In the genomic region with DNA sequence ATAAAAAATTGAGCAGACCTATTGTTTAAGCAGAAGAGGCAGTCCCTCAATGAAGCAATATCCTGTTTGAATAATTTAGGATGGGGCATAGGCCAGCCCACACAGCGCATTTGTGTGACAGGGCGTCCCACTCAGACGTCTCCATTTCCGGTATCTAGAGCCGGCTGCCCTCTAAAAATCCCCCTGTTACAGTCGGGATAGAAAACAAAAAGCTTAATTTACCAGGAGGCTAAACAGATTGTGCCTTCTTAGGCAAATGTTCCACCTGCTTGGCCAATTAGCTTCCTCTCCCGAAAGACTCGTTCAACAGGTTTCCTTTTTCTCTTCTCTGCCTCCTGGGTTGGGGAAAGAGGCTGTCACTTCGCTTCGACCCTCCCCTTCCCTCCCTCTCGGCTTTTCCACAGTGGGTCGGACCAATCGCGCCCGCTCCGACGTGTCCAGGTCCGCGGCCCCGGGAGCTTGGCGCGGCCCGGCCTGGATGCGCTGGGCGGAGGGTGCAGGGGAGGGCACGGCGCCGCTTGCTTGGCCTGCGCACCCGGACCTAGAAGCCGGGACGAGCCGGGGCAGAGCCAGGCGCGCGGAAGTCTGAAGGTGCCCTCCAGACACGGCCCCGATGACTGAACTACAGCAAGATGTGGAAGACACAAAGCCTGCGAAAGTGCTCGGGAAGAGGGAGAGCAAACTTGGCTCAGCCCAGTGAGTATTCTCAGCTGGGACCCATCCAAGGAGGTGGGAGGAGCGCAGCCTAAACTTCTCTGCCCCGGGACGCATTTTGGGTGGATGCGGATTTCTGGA, we compare ENCODE assay signal across 8 cellular contexts. TPM values are rescaled to one million over a fixed set of nuclear protein-coding genes. Genes with fewer than 3 reads are reported as not detected.
DNase-seq lines count a peak whose midpoint lies in the region; ATAC-seq, FAIRE-seq and TF ChIP-seq lines count a peak whose summit lies in the region.

Gene GRAMD2B (plus strand): TSS at position 416 of the 795 bp plus-strand sequence. CDS start 198 bp downstream, at position 614.

- peak; percentile 66 for TF ChIP-seq POLR2A in GM18505 (IDR thresholded peaks at IDR 0.05; ENCODE audit: borderline replicate concordance, extremely low read depth, insufficient read depth, insufficient read length)

- POLR2A ChIA-PET in activated CD4-positive, alpha-beta T cell treated with anti-CD3 and anti-CD28 coated beads, Interleukin-2, amount 10 ng/mL, durations not matched to agents 7 days and 5 days (lab: Charles Lee) = interaction anchor here (1.6 to 1.8 kb wide), 2 partner anchors 23 to 28 kb away, joined by 4 to 5 read pairs; no protein-coding TSS in a partner anchor

- DNase-seq in NCI-H2107 treated with DMSO at 0.1 percent for 48 hours (lab: John Stamatoyannopoulos, UW; ENCODE audit: unreplicated experiment) = peak; percentile 40
- peak; percentile 72 for DNase-seq in activated CD4-positive, alpha-beta T cell treated with anti-CD3 and anti-CD28 coated beads, Interleukin-2, amount 10 ng/mL, durations not matched to agents 7 days and 5 days
- DNase-seq in dedifferentiated amniotic fluid mesenchymal stem cell (ENCODE audit: extremely low spot score) = peak; percentile 86
- DNase-seq in left colon = peak; percentile 83 to 88
- DNase-seq in stimulated activated CD4-positive, alpha-beta T cell treated with anti-CD3 and anti-CD28 coated beads, Interleukin-1b, Interleukin-23, amount 100 ng/mL, for 4 hours (ENCODE audit: low read depth in 2 of 2) = peak; percentile 45
- no peak for DNase-seq in D721Med (ENCODE audit: insufficient read length, low spot score)

- ATAC-seq in GM18505 (IDR thresholded peaks at IDR 0.05; ENCODE audit: unreplicated experiment) (peak; percentile 84), HG02885 (IDR thresholded peaks at IDR 0.05; ENCODE audit: poor library complexity, unreplicated experiment) (peak; percentile 84), left colon (peak; percentile 97)

- no peak for TF ChIP-seq CTCF in D721Med (IDR thresholded peaks at IDR 0.05; ENCODE audit: insufficient read depth, missing control alignments)

- intact Hi-C loops in left colon (cut with DNase I, micrococcal nuclease) = loop anchor here in 1 of 2 donors (5.0 kb wide), 1 partner anchor 51 kb away; no protein-coding TSS in a partner anchor

- FAIRE-seq in D721Med (lab: Jason Lieb, UNC) = no peak

- H3K27ac Mint-ChIP-seq in activated CD4-positive, alpha-beta T cell treated with anti-CD3 and anti-CD28 coated beads, Interleukin-2, amount 10 ng/mL, durations not matched to agents 7 days and 5 days = peak within 1 kb of the TSS; percentile 88

- H3K36me3 Mint-ChIP-seq in activated CD4-positive, alpha-beta T cell treated with anti-CD3 and anti-CD28 coated beads, Interleukin-2, amount 10 ng/mL, durations not matched to agents 7 days and 5 days (ENCODE audit: low read depth) = peaks cover 2% of the 10 kb centered on the region

- H3K4me1 Mint-ChIP-seq in activated CD4-positive, alpha-beta T cell treated with anti-CD3 and anti-CD28 coated beads, Interleukin-2, amount 10 ng/mL, durations not matched to agents 7 days and 5 days = peaks cover 20% of the 10 kb centered on the region

- H3K9me3 Mint-ChIP-seq in activated CD4-positive, alpha-beta T cell treated with anti-CD3 and anti-CD28 coated beads, Interleukin-2, amount 10 ng/mL, durations not matched to agents 7 days and 5 days = peaks cover 2% of the 10 kb centered on the region

- no peaks in the 10 kb centered on the region for H3K27me3 Mint-ChIP-seq in activated CD4-positive, alpha-beta T cell treated with anti-CD3 and anti-CD28 coated beads, Interleukin-2, amount 10 ng/mL, durations not matched to agents 7 days and 5 days

- peak within 1 kb of the TSS; percentile 82 for H3K4me3 Mint-ChIP-seq in activated CD4-positive, alpha-beta T cell treated with anti-CD3 and anti-CD28 coated beads, Interleukin-2, amount 10 ng/mL, durations not matched to agents 7 days and 5 days

- CTCF ChIA-PET in activated CD4-positive, alpha-beta T cell treated with anti-CD3 and anti-CD28 coated beads, Interleukin-2, amount 10 ng/mL, durations not matched to agents 7 days and 5 days (lab: Charles Lee) = interaction anchor here (0.6 to 1.8 kb wide), 4 partner anchors 10 to 605 kb away, joined by 3 to 5 read pairs (median 4); no protein-coding TSS in a partner anchor

RNA-seq across cellular contexts. Expression of gene GRAMD2B, which starts in this region (rescaled TPM):
- total RNA-seq in activated CD4-positive, alpha-beta T cell treated with anti-CD3 and anti-CD28 coated beads, Interleukin-2, amount 10 ng/mL, durations not matched to agents 7 days and 5 days = 1 to 10 TPM; 3.3 to 4.4 TPM
- 10 to 100 TPM; 49.8 to 52.2 TPM for total RNA-seq in left colon

Comparison
In these comparisons a context has a peak if more than half of its experiments do, and no peak if none do; other contexts are left out.
1. RNA of gene GRAMD2B (total RNA-seq): 49.8 to 52.2 TPM in left colon; 3.3 to 4.4 TPM in activated CD4-positive, alpha-beta T cell treated with anti-CD3 and anti-CD28 coated beads, Interleukin-2, amount 10 ng/mL, durations not matched to agents 7 days and 5 days; every median in the first group is over 4 times any median in the second.
2. Peak in every context shown above with its lines, with median percentiles within 50 percentile points of each other: ATAC-seq.